Comparison of ENCODE assay signal across 25 cellular contexts in genomic region chr21:34947122-34947534, GRCh38.
A peak's percentile ranks its signal among the peaks of the same experiment; 100 is the strongest.
DNase-seq lines count a peak whose midpoint lies in the region; TF ChIP-seq lines count a peak whose summit lies in the region.
"Had no signal": no experiment of that assay in that cellular context is flagged by ENCODE, and none has a peak within 500 bp of the region (broad histone marks: within the 10 kb centered on the region; RNA-seq: fewer than 3 reads in every experiment).

No MANE protein-coding gene starts in this region.

- peaks cover 14% of the 10 kb centered on the region for H3K36me3 Mint-ChIP-seq in activated naive CD4-positive, alpha-beta T cell treated with anti-CD3 and anti-CD28 coated beads, Interleukin-2, amount 50 U/mL, for 24 hours
- no peaks in the 10 kb centered on the region for H3K36me3 Mint-ChIP-seq in chondrocyte (ENCODE audit: low read depth)

- H3K4me1 ChIP-seq in OCI-LY1 (ENCODE audit: insufficient read depth, low read length, severe bottlenecking) (peaks cover 20% of the 10 kb centered on the region), SJCRH30 (peaks cover 9% of the 10 kb centered on the region; the same call in 1 of the 2 replicates), SK-N-SH (ENCODE audit: control insufficient read depth in 1 of 2, insufficient read depth in 2 of 2, low read depth in 1 of 2, low read length in 1 of 2) (no peaks in the 10 kb centered on the region)
- H3K4me1 ChIP-seq: BE2C, foreskin keratinocyte had no signal

- peaks cover 86% of the 10 kb centered on the region for H3K4me1 Mint-ChIP-seq in activated naive CD4-positive, alpha-beta T cell treated with anti-CD3 and anti-CD28 coated beads, Interleukin-2, amount 50 U/mL, for 24 hours
- H3K4me1 Mint-ChIP-seq in chondrocyte (ENCODE audit: low read depth): peaks cover 28% of the 10 kb centered on the region
- H3K4me1 Mint-ChIP-seq: endodermal cell had no signal

- H3K27ac Mint-ChIP-seq in activated naive CD4-positive, alpha-beta T cell treated with anti-CD3 and anti-CD28 coated beads, Interleukin-2, amount 50 U/mL, for 24 hours: peak overlapping the region; percentile 93
- no peak overlapping the region for H3K27ac Mint-ChIP-seq in chondrocyte (ENCODE audit: unreplicated experiment)
- H3K27ac Mint-ChIP-seq: endodermal cell; T-helper 1 cell treated with Interleukin-12 subunit alpha and Interleukin-12 subunit beta and Interleukin-4 antibody, amounts not matched to agents 30 μg/mL and 1 μg/mL, for 36 hours had no signal

- H3K27ac ChIP-seq in OCI-LY1 (ENCODE audit: low read depth, low read length, poor library complexity, severe bottlenecking) (peak overlapping the region; percentile 43), SJCRH30 (no peak overlapping the region), SK-N-SH (ENCODE audit: low read depth in 2 of 2, low read length in 1 of 2) (no peak overlapping the region)
- H3K27ac ChIP-seq: foreskin keratinocyte, SK-N-MC, thoracic aorta had no signal

- H3K27me3 Mint-ChIP-seq in activated naive CD4-positive, alpha-beta T cell treated with anti-CD3 and anti-CD28 coated beads, Interleukin-2, amount 50 U/mL, for 24 hours: no peaks in the 10 kb centered on the region
- H3K27me3 Mint-ChIP-seq in chondrocyte (ENCODE audit: low read depth): no peaks in the 10 kb centered on the region
- H3K27me3 Mint-ChIP-seq: stimulated activated naive CD8-positive, alpha-beta T cell treated with anti-CD3 and anti-CD28 coated beads, Interleukin-15, amount 100 ng/mL, for 72 hours had no signal

- no peak for DNase-seq in activated naive CD4-positive, alpha-beta T cell treated with Interleukin-2 at 50 U/mL for 16 hours
- DNase-seq in chondrocyte (ENCODE audit: low spot score) (no peak), SJCRH30 (no peak), SK-N-SH (no peak), activated gamma-delta T cell treated with Interleukin-2 at 50 U/mL for 16 hours (no peak)
- DNase-seq: ACHN; activated CD4-positive, alpha-beta T cell treated with anti-CD3 and anti-CD28 coated beads for 1 hour; BE2C; DMS153; endodermal cell; foreskin keratinocyte; head of caudate nucleus; KG1; left lung; mesenchymal stem cell; NCI-H1930; NCI-H524; small intestine had no signal

- H3F3A ChIP-seq in OCI-LY1 (ENCODE audit: insufficient read depth, low read length) (no peaks in the 10 kb centered on the region), SK-N-SH (replicated peaks; ENCODE audit: insufficient read depth) (no peaks in the 10 kb centered on the region)

- no peak overlapping the region for H3K4me3 ChIP-seq in OCI-LY1 (ENCODE audit: low read depth, low read length, poor library complexity, severe bottlenecking)
- H3K4me3 ChIP-seq in SJCRH30: no peak overlapping the region
- H3K4me3 ChIP-seq in SK-N-SH (ENCODE audit: low read depth in 2 of 2, low read length in 1 of 2): no peak overlapping the region
- H3K4me3 ChIP-seq: GM12878, left lung, SK-N-MC, thoracic aorta had no signal

- H3K27me3 ChIP-seq in OCI-LY1 (ENCODE audit: insufficient read depth, low read length) (no peaks in the 10 kb centered on the region), SJCRH30 (no peaks in the 10 kb centered on the region), SK-N-SH (ENCODE audit: insufficient read depth) (no peaks in the 10 kb centered on the region)
- H3K27me3 ChIP-seq: BE2C, foreskin keratinocyte, left lung had no signal

- no peaks in the 10 kb centered on the region for H3K9me2 ChIP-seq in OCI-LY1 (ENCODE audit: low read depth, low read length)
- H3K9me2 ChIP-seq in SK-N-SH: no peaks in the 10 kb centered on the region

- H3K9me3 ChIP-seq in OCI-LY1 (ENCODE audit: low read length) (no peaks in the 10 kb centered on the region), SJCRH30 (replicated peaks) (no peaks in the 10 kb centered on the region; the same call in 1 of the 2 replicates), SK-N-SH (no peaks in the 10 kb centered on the region)
- H3K9me3 ChIP-seq: BE2C, left lung, thoracic aorta had no signal

- H3K4me3 Mint-ChIP-seq in activated naive CD4-positive, alpha-beta T cell treated with anti-CD3 and anti-CD28 coated beads, Interleukin-2, amount 50 U/mL, for 24 hours: no peak overlapping the region
- H3K4me3 Mint-ChIP-seq in chondrocyte (ENCODE audit: unreplicated experiment): no peak overlapping the region
- H3K4me3 Mint-ChIP-seq: endodermal cell; T-helper 1 cell treated with Interleukin-12 subunit alpha and Interleukin-12 subunit beta and Interleukin-4 antibody, amounts not matched to agents 30 μg/mL and 1 μg/mL, for 36 hours had no signal

- WGBS in SK-N-SH (ENCODE audit: low lambda C conversion rate): 66% methylated on average over 2 of the region's 2 CpGs

- 0 out of 2 replicates have a peak, but pooled peaks cover 3% of the 10 kb centered on the region for H3K36me3 ChIP-seq in OCI-LY1 (ENCODE audit: insufficient read depth, low read length)
- H3K36me3 ChIP-seq in SJCRH30: no peaks in the 10 kb centered on the region; the same call in 1 of the 2 replicates
- no peaks in the 10 kb centered on the region for H3K36me3 ChIP-seq in SK-N-SH (replicated peaks in 1 of 2; ENCODE audit: control insufficient read depth in 1 of 2, insufficient read depth in 2 of 2, low read length in 1 of 2)
- H3K36me3 ChIP-seq: BE2C, left lung, thoracic aorta had no signal

- TF ChIP-seq CTCF in OCI-LY1 (IDR thresholded peaks at IDR 0.05; ENCODE audit: low read length) (no peak), chondrocyte (IDR thresholded peaks at IDR 0.05) (peak; percentile 28), SK-N-SH (IDR thresholded peaks at IDR 0.05) (no peak)

- H3K79me2 ChIP-seq in OCI-LY1 (ENCODE audit: insufficient read depth, low read length) (no peaks in the 10 kb centered on the region), SK-N-SH (ENCODE audit: insufficient read depth) (no peaks in the 10 kb centered on the region)

- TF ChIP-seq RAD21 in SK-N-SH (IDR thresholded peaks at IDR 0.05; ENCODE audit: low read length): no peak

- H2AFZ ChIP-seq in OCI-LY1 (ENCODE audit: low read length) (no peak overlapping the region), SK-N-SH (ENCODE audit: low read depth) (no peak overlapping the region)

- H3K9me3 Mint-ChIP-seq in activated naive CD4-positive, alpha-beta T cell treated with anti-CD3 and anti-CD28 coated beads, Interleukin-2, amount 50 U/mL, for 24 hours: no peaks in the 10 kb centered on the region
- no peaks in the 10 kb centered on the region for H3K9me3 Mint-ChIP-seq in chondrocyte (ENCODE audit: low read depth)
- H3K9me3 Mint-ChIP-seq: endodermal cell; stimulated activated naive CD8-positive, alpha-beta T cell treated with anti-CD3 and anti-CD28 coated beads, Interleukin-15, amount 100 ng/mL, for 72 hours; T-helper 1 cell treated with Interleukin-12 subunit alpha and Interleukin-12 subunit beta and Interleukin-4 antibody, amounts not matched to agents 30 μg/mL and 1 μg/mL, for 36 hours had no signal

- no peak for TF ChIP-seq EP300 in SK-N-SH (IDR thresholded peaks at IDR 0.05; ENCODE audit: borderline replicate concordance in 1 of 2, low read depth in 1 of 2, low read length in 1 of 2)

- H4K20me1 ChIP-seq in OCI-LY1 (ENCODE audit: insufficient read depth, low read length) (no peaks in the 10 kb centered on the region), SK-N-SH (ENCODE audit: insufficient read depth) (no peaks in the 10 kb centered on the region)

- POLR2A ChIA-PET in SK-N-SH (lab: Yijun Ruan, JAX): no interaction called here

- H3K4me2 ChIP-seq in OCI-LY1 (ENCODE audit: low read length) (no peak overlapping the region), SK-N-SH (no peak overlapping the region)

- CTCF ChIA-PET in SK-N-SH (lab: Yijun Ruan, JAX): interaction anchor here (1.2 kb wide), 1 partner anchor 12 kb away, joined by 3 read pairs; no protein-coding TSS in a partner anchor

- H3K9ac ChIP-seq in OCI-LY1 (ENCODE audit: low read length) (no peak overlapping the region), SK-N-SH (no peak overlapping the region)

TF ChIP-seq in SK-N-SH, 30 proteins besides CTCF, POLR2A, EP300 and RAD21:
- TF ChIP-seq MAX (IDR thresholded peaks at IDR 0.05; ENCODE audit: low read depth) (no peak), RFX5 (IDR thresholded peaks at IDR 0.05; ENCODE audit: low read length) (no peak), YY1 (IDR thresholded peaks at IDR 0.05; ENCODE audit: low read depth) (no peak), TAF1 (IDR thresholded peaks at IDR 0.05; ENCODE audit: borderline replicate concordance, low read depth, low read length) (no peak), RCOR1 (IDR thresholded peaks at IDR 0.05; ENCODE audit: low read length) (no peak), FOSL2 (IDR thresholded peaks at IDR 0.05; ENCODE audit: borderline replicate concordance, low read depth) (no peak), NRF1 (IDR thresholded peaks at IDR 0.05; ENCODE audit: low read depth, low read length) (no peak), GATA2 (CRISPR knock-in tag; IDR thresholded peaks at IDR 0.05) (no peak), NFIC (IDR thresholded peaks at IDR 0.05; ENCODE audit: borderline replicate concordance) (no peak), SIN3A (IDR thresholded peaks at IDR 0.05; ENCODE audit: borderline replicate concordance, low read depth, low read length) (no peak), TEAD4 (IDR thresholded peaks at IDR 0.05; ENCODE audit: borderline replicate concordance, insufficient read depth) (no peak), FOXM1 (IDR thresholded peaks at IDR 0.05; ENCODE audit: low read depth) (no peak), GABPA (IDR thresholded peaks at IDR 0.05; ENCODE audit: low read depth) (no peak)
- TF ChIP-seq, protein P1, sequence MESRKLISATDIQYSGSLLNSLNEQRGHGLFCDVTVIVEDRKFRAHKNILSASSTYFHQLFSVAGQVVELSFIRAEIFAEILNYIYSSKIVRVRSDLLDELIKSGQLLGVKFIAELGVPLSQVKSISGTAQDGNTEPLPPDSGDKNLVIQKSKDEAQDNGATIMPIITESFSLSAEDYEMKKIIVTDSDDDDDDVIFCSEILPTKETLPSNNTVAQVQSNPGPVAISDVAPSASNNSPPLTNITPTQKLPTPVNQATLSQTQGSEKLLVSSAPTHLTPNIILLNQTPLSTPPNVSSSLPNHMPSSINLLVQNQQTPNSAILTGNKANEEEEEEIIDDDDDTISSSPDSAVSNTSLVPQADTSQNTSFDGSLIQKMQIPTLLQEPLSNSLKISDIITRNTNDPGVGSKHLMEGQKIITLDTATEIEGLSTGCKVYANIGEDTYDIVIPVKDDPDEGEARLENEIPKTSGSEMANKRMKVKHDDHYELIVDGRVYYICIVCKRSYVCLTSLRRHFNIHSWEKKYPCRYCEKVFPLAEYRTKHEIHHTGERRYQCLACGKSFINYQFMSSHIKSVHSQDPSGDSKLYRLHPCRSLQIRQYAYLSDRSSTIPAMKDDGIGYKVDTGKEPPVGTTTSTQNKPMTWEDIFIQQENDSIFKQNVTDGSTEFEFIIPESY (IDR thresholded peaks at IDR 0.05; ENCODE audit: borderline replicate concordance, low read depth): no peak
